Comparison of ENCODE assay signal across 26 cellular contexts in genomic region chr16:85623250-85623649, GRCh38.
"Had no signal": no experiment of that assay in that cellular context is flagged by ENCODE, and none has a peak within 500 bp of the region (broad histone marks: within the 10 kb centered on the region; RNA-seq: fewer than 3 reads in every experiment).

No MANE protein-coding gene starts in this region.

- H3K9me3 Mint-ChIP-seq: endodermal cell; naive B cell; nephron progenitor cell; stimulated activated naive B cell treated with anti-CD40 and anti-IgM and Interleukin-4, amounts not matched to agents 10 μg/mL and 1 μg/mL and 100 μg/mL, for 72 hours; stimulated activated naive CD8-positive, alpha-beta T cell treated with anti-CD3 and anti-CD28 coated beads, Interleukin-15, amount 100 ng/mL, for 72 hours had no signal

- H3K36me3 ChIP-seq: heart left ventricle, right lobe of liver, thoracic aorta, transverse colon had no signal

- H3K27me3 Mint-ChIP-seq: naive B cell; stimulated activated naive B cell treated with anti-CD40 and anti-IgM and Interleukin-4, amounts not matched to agents 10 μg/mL and 1 μg/mL and 100 μg/mL, for 72 hours; stimulated activated naive CD8-positive, alpha-beta T cell treated with anti-CD3 and anti-CD28 coated beads, Interleukin-15, amount 100 ng/mL, for 72 hours had no signal

- DNase-seq: dermis blood vessel endothelial cell; endodermal cell; erythroblast; foreskin melanocyte; heart left ventricle; hippocampal formation; kidney glomerular epithelial cell; mesendoderm; naive B cell; nephron progenitor cell; psoas muscle; retina; right lobe of liver; spleen; stimulated activated CD4-positive, alpha-beta T cell treated with anti-CD3 and anti-CD28 coated beads, Interleukin-15, amount 100 ng/mL, for 24 hours; stimulated activated CD4-positive, alpha-beta T cell treated with anti-CD3 and anti-CD28 coated beads, Interleukin-1b, Interleukin-23, amount 100 ng/mL, for 48 hours; stimulated activated CD4-positive, alpha-beta T cell treated with anti-CD3 and anti-CD28 coated beads, Interleukin-4, amount 100 ng/mL, for 4 hours; stimulated activated naive B cell treated with anti-CD40 and anti-IgM and Interleukin-4, amounts not matched to agents 10 μg/mL and 1 μg/mL and 100 μg/mL, for 72 hours; stimulated activated naive CD8-positive, alpha-beta T cell treated with anti-CD3 and anti-CD28 coated beads, Interleukin-15, amount 100 ng/mL, for 72 hours; transverse colon had no signal

- H3K4me3 Mint-ChIP-seq: endodermal cell; nephron progenitor cell; stimulated activated naive B cell treated with anti-CD40 and anti-IgM and Interleukin-4, amounts not matched to agents 10 μg/mL and 1 μg/mL and 100 μg/mL, for 72 hours; stimulated activated naive CD8-positive, alpha-beta T cell treated with anti-CD3 and anti-CD28 coated beads, Interleukin-15, amount 100 ng/mL, for 72 hours had no signal

- H3K27ac Mint-ChIP-seq: endodermal cell; stimulated activated naive B cell treated with anti-CD40 and anti-IgM and Interleukin-4, amounts not matched to agents 10 μg/mL and 1 μg/mL and 100 μg/mL, for 72 hours had no signal

- H3K4me3 ChIP-seq: heart left ventricle, psoas muscle, right lobe of liver, spleen, thoracic aorta, transverse colon had no signal

- H3K36me3 Mint-ChIP-seq: naive B cell had no signal

- ATAC-seq: heart left ventricle; right lobe of liver; stimulated activated naive B cell treated with anti-CD40 and anti-IgM and Interleukin-4, amounts not matched to agents 10 μg/mL and 1 μg/mL and 100 μg/mL, for 72 hours; stimulated activated naive CD8-positive, alpha-beta T cell treated with anti-CD3 and anti-CD28 coated beads, Interleukin-15, amount 100 ng/mL, for 72 hours had no signal

- H3K9me3 ChIP-seq: heart left ventricle, neutrophil, psoas muscle, right lobe of liver, spleen, thoracic aorta, transverse colon had no signal

- FAIRE-seq: colon, endothelial cell of umbilical vein, islet of Langerhans, urothelium cell line had no signal

- H3K27ac ChIP-seq: heart left ventricle, neutrophil, right lobe of liver, spleen, thoracic aorta had no signal

- H3K27me3 ChIP-seq: heart left ventricle, neutrophil, right lobe of liver, spleen, transverse colon had no signal
